In the genomic region with DNA sequence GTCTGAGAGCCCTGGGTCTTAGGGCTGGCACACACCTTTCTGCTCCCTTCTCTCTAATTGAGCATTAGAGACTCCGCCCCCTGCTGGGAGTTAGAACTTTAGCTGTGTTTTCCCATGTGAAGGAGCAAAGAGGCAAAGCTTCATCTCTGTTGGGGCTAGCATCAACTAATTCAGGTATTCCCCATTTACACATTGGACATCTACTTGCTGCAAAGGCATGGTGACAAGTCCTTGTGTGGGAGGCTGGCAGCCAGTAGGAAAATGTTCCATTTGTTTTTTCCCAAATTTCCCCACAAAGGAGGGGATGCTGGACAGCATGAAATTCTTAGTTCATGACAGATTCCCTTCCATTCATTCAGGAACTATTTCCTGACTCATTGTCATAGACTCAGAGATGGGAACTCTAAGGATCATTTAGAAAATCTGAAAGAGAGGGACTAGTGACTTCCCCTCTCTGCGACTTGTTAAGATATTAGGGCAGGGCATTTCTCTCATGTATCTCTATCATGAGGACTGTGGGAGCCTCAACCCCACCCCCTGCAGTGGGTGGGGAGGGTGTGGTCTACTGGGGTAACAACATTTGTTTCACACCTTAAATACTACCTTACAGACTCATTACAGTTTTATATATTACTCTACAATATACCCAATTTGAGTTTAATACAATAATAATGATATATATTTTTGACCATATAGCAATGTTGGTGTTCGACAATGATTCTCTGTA, we compare ENCODE assay signal across 8 cellular contexts. TPM values are rescaled to one million over a fixed set of nuclear protein-coding genes. Genes with fewer than 3 reads are reported as not detected.
DNase-seq lines count a peak whose midpoint lies in the region; ATAC-seq and TF ChIP-seq lines count a peak whose summit lies in the region.

No MANE protein-coding gene starts in this region.

- H3K4me3 Mint-ChIP-seq in activated CD4-positive, alpha-beta memory T cell treated with anti-CD3 and anti-CD28 coated beads for 36 hours: peak overlapping the region; percentile 88

- peaks cover 19% of the 10 kb centered on the region for H3K27me3 ChIP-seq in cardiac muscle cell
- no peaks in the 10 kb centered on the region for H3K27me3 ChIP-seq in upper lobe of right lung

- H3K9me3 Mint-ChIP-seq in activated CD4-positive, alpha-beta memory T cell treated with anti-CD3 and anti-CD28 coated beads for 36 hours: no peaks in the 10 kb centered on the region

- CTCF ChIA-PET in activated CD4-positive, alpha-beta memory T cell treated with anti-CD3 and anti-CD28 coated beads for 36 hours (lab: Charles Lee): interaction anchor here (0.7 to 3.5 kb wide), 15 partner anchors 21 to 217 kb away, joined by 3 to 25 read pairs (median 4); no protein-coding TSS in a partner anchor

- H3K9me3 ChIP-seq in cardiac muscle cell (ENCODE audit: low read depth) (no peaks in the 10 kb centered on the region), upper lobe of right lung (no peaks in the 10 kb centered on the region)

- H3K36me3 Mint-ChIP-seq in activated CD4-positive, alpha-beta memory T cell treated with anti-CD3 and anti-CD28 coated beads for 36 hours: peaks cover 61% of the 10 kb centered on the region

- H3K4me3 ChIP-seq in cardiac muscle cell (no peak overlapping the region), upper lobe of right lung (peak overlapping the region; percentile 74)

- H3K36me3 ChIP-seq in cardiac muscle cell (no peaks in the 10 kb centered on the region), upper lobe of right lung (no peaks in the 10 kb centered on the region)

- no peak overlapping the region for H3K27ac ChIP-seq in cardiac muscle cell
- H3K27ac ChIP-seq in upper lobe of right lung: no peak overlapping the region

- peak overlapping the region; percentile 76 for H3K27ac Mint-ChIP-seq in activated CD4-positive, alpha-beta memory T cell treated with anti-CD3 and anti-CD28 coated beads for 36 hours

- intact Hi-C loops in left cardiac atrium (cut with DNase I) (loop anchor here in 1 of 2 donors (10.0 kb wide), 1 partner anchor 92 kb away; no protein-coding TSS in a partner anchor), upper lobe of right lung (cut with DNase I) (no loop called here), Right ventricle myocardium inferior (cut with DNase I) (no loop called here)
- intact Hi-C loops in activated CD4-positive, alpha-beta memory T cell treated with anti-CD3 and anti-CD28 coated beads for 36 hours (cut with micrococcal nuclease): loop anchor here (1.0 to 10.0 kb wide), 5 partner anchors 144 to 910 kb away; a partner anchor contains a TSS

- TF ChIP-seq CTCF in cardiac muscle cell (IDR thresholded peaks at IDR 0.05; ENCODE audit: low read depth, low read length): peak; percentile 21
- TF ChIP-seq CTCF in upper lobe of right lung (IDR thresholded peaks at IDR 0.05): no peak

- no peak for ATAC-seq in left cardiac atrium
- no peak for ATAC-seq in upper lobe of right lung
- ATAC-seq in HG03378 (IDR thresholded peaks at IDR 0.05; ENCODE audit: unreplicated experiment): no peak
- ATAC-seq in Right ventricle myocardium inferior: no peak

- H3K4me1 ChIP-seq in cardiac muscle cell (ENCODE audit: low read depth) (peaks cover 3% of the 10 kb centered on the region), upper lobe of right lung (peaks cover 61% of the 10 kb centered on the region)

- POLR2A ChIA-PET in activated CD4-positive, alpha-beta memory T cell treated with anti-CD3 and anti-CD28 coated beads for 36 hours (lab: Charles Lee): interaction anchor here (5.1 kb wide), 1 partner anchor 24 kb away, joined by 45 read pairs; no protein-coding TSS in a partner anchor

- DNase-seq in cardiac muscle cell (ENCODE audit: low read depth in 1 of 2, low spot score in 1 of 2) (peak in 1 of 2 donors; percentile 41), left cardiac atrium (no peak), foreskin melanocyte (peak; percentile 56), upper lobe of right lung (no peak), D341Med (ENCODE audit: low spot score) (no peak), Right ventricle myocardium inferior (ENCODE audit: missing footprints) (no peak)
- peak; percentile 77 for DNase-seq in activated CD4-positive, alpha-beta memory T cell treated with anti-CD3 and anti-CD28 coated beads for 36 hours

- H3K27me3 Mint-ChIP-seq in activated CD4-positive, alpha-beta memory T cell treated with anti-CD3 and anti-CD28 coated beads for 36 hours: no peaks in the 10 kb centered on the region

- peaks cover 67% of the 10 kb centered on the region for H3K4me1 Mint-ChIP-seq in activated CD4-positive, alpha-beta memory T cell treated with anti-CD3 and anti-CD28 coated beads for 36 hours (ENCODE audit: low read depth)

RNA-seq across cellular contexts. Expression of a gene that starts 3.7 kb away (rescaled TPM):
- total RNA-seq in cardiac muscle cell (11.2 and 41.3 TPM in 2 replicates), left cardiac atrium (10 to 100 TPM; 63.6 to 71.2 TPM), upper lobe of right lung (548 TPM), Right ventricle myocardium inferior (19.9 TPM)
- 8.5 and 32.7 TPM in 2 replicates for polyA plus RNA-seq in cardiac muscle cell
- 100 to 1,000 TPM; 440 to 442 TPM for total RNA-seq in activated CD4-positive, alpha-beta memory T cell treated with anti-CD3 and anti-CD28 coated beads for 36 hours

Comparison
In these comparisons a context has a peak if more than half of its experiments do, and no peak if none do; other contexts are left out.
1. DNase-seq: peak in activated CD4-positive, alpha-beta memory T cell treated with anti-CD3 and anti-CD28 coated beads for 36 hours (single experiment) and foreskin melanocyte (single experiment); none in left cardiac atrium (single experiment), upper lobe of right lung (single experiment), D341Med (single experiment) and Right ventricle myocardium inferior (single experiment).